Comparison of ENCODE assay signal across 13 cellular contexts in genomic region chr7:105261689-105262088, GRCh38.
DNase-seq lines count a peak whose midpoint lies in the region; ATAC-seq, FAIRE-seq and TF ChIP-seq lines count a peak whose summit lies in the region.
"Had no signal": no experiment of that assay in that cellular context is flagged by ENCODE, and none has a peak within 500 bp of the region (broad histone marks: within the 10 kb centered on the region; RNA-seq: fewer than 3 reads in every experiment).

No MANE protein-coding gene starts in this region.

- in situ Hi-C loops in GM12878 (cut with MboI), result no loop called here

- no peak overlapping the region for H3K4me2 ChIP-seq in GM12878 (ENCODE audit: control insufficient read depth, insufficient read depth)

- no peaks in the 10 kb centered on the region for H3K36me3 ChIP-seq in GM12878 (ENCODE audit: control insufficient read depth in 2 of 2, insufficient read depth in 2 of 2, low read length in 1 of 2)
- H3K36me3 ChIP-seq: left lung had no signal

- DNase-seq in NCI-H187 (lab: John Stamatoyannopoulos, UW) (peak; percentile 15 to 21), NCI-H187 treated with DMSO at 0.1 percent for 48 hours (lab: John Stamatoyannopoulos, UW) (no peak), NCI-H2029 treated with DMSO at 0.1 percent for 48 hours (lab: John Stamatoyannopoulos, UW) (peak; percentile 41), GM12878 (ENCODE audit: low read depth, low spot score) (no peak), substantia nigra (lab: John Stamatoyannopoulos, UW) (no peak), NCI-H1436 (lab: John Stamatoyannopoulos, UW) (no peak)
- DNase-seq in activated naive CD4-positive, alpha-beta T cell treated with anti-CD3 and anti-CD28 coated beads, Interleukin-2, amount 50 U/mL, for 72 hours (ENCODE audit: low spot score in 2 of 2), result no peak
- DNase-seq: ACHN; effector memory CD4-positive, alpha-beta T cell; left lung; NCI-H1092 had no signal

- H3K4me1 ChIP-seq in GM12878 (ENCODE audit: control insufficient read depth, insufficient read depth, low read length), result peaks cover 4% of the 10 kb centered on the region; the same call in 1 of the 2 replicates

- H3K36me3 Mint-ChIP-seq in nephron (ENCODE audit: low read depth), result peaks cover 14% of the 10 kb centered on the region
- H3K36me3 Mint-ChIP-seq in activated naive CD4-positive, alpha-beta T cell treated with anti-CD3 and anti-CD28 coated beads, Interleukin-2, amount 50 U/mL, for 72 hours, result peaks cover 8 to 15% of the 10 kb centered on the region in 2 donors

- SMC1A ChIA-PET in GM12878 (lab: Charles Lee; ENCODE audit: uncharacterized antibody, unreplicated experiment), result interaction anchor here (0.7 to 1.8 kb wide), 8 partner anchors 10 to 79 kb away, joined by 3 to 6 read pairs (median 4); no protein-coding TSS in a partner anchor

- no peak overlapping the region for H2AFZ ChIP-seq in GM12878 (ENCODE audit: control insufficient read depth, low read depth, low read length)

- peaks cover 5% of the 10 kb centered on the region for H3K9me3 Mint-ChIP-seq in nephron
- no peaks in the 10 kb centered on the region for H3K9me3 Mint-ChIP-seq in activated naive CD4-positive, alpha-beta T cell treated with anti-CD3 and anti-CD28 coated beads, Interleukin-2, amount 50 U/mL, for 72 hours

- no TSS peak for BruUV-seq in GM12878 (replicated peaks; lab: Mats Ljungman, UMichigan)

- RAD21 ChIA-PET in GM12878 (lab: Charles Lee; ENCODE audit: unreplicated experiment), result interaction anchor here (0.9 to 1.6 kb wide), 3 partner anchors 13 to 42 kb away, joined by 3 to 4 read pairs (median 3); no protein-coding TSS in a partner anchor

- H4K20me1 ChIP-seq in GM12878 (ENCODE audit: control insufficient read depth, insufficient read depth), result no peaks in the 10 kb centered on the region

- peaks cover 47% of the 10 kb centered on the region for H3K4me1 Mint-ChIP-seq in nephron

- H3K9me3 ChIP-seq in GM12878 (replicated peaks; ENCODE audit: control insufficient read depth, insufficient read depth, low read length), result no peaks in the 10 kb centered on the region

- FAIRE-seq in GM12878 (lab: Jason Lieb, UNC), result no peak

- WGBS in GM12878 (ENCODE audit: insufficient coverage, insufficient replicate concordance, low lambda C conversion rate, missing lambda C conversion rate), result 72% methylated on average over 2 of the region's 2 CpGs

- TF ChIP-seq RAD21 in GM12878 (IDR thresholded peaks at IDR 0.05; ENCODE audit: insufficient read depth, low read depth, low read length), result no peak

- H3K4me3 ChIP-seq in GM12878, result no peak overlapping the region
- H3K4me3 ChIP-seq: left lung, skin epidermis had no signal

- peak overlapping the region in 2 of 3 experiments; percentile 11 to 25 for H3K27ac Mint-ChIP-seq in nephron
- H3K27ac Mint-ChIP-seq in activated naive CD4-positive, alpha-beta T cell treated with anti-CD3 and anti-CD28 coated beads, Interleukin-2, amount 50 U/mL, for 72 hours, result no peak overlapping the region

- H3K27ac ChIP-seq in GM12878 (ENCODE audit: control insufficient read depth, insufficient read depth), result no peak overlapping the region
- no peak overlapping the region for H3K27ac ChIP-seq in substantia nigra (ENCODE audit: low read depth, low read length, poor library complexity, severe bottlenecking)
- H3K27ac ChIP-seq: left lung had no signal

- CTCF ChIA-PET in GM12878 (lab: Yijun Ruan, JAX), result interaction anchor here (1.0 kb wide), 1 partner anchor 10 kb away, joined by 3 read pairs; no protein-coding TSS in a partner anchor

- peak; percentile 17; the same call in 1 of the 3 replicates for ATAC-seq in GM12878
- ATAC-seq in activated naive CD4-positive, alpha-beta T cell treated with anti-CD3 and anti-CD28 coated beads, Interleukin-2, amount 50 U/mL, for 72 hours, result no peak
- ATAC-seq: left lung had no signal

- H3K79me2 ChIP-seq in GM12878 (ENCODE audit: control insufficient read depth, insufficient read depth, low read length), result peaks cover 4% of the 10 kb centered on the region

- no peak for TF ChIP-seq POLR2A in GM12878 (IDR thresholded peaks at IDR 0.05; ENCODE audit: low read depth, low read length)

- TF ChIP-seq CTCF in GM12878 (IDR thresholded peaks at IDR 0.05 in 2 of 3, conservative IDR thresholded peaks at IDR 0.05 in 1 of 3; ENCODE audit: control insufficient read depth in 2 of 3, extremely low read depth in 1 of 3, insufficient read depth in 1 of 3, low read depth in 3 of 3, low read length in 3 of 3), result no peak
- TF ChIP-seq CTCF in nephron (IDR thresholded peaks at IDR 0.05; ENCODE audit: unreplicated experiment in 3 of 3), result no peak

- no peaks in the 10 kb centered on the region for H3K27me3 ChIP-seq in GM12878 (replicated peaks in 1 of 2; ENCODE audit: control insufficient read depth in 2 of 2, insufficient read depth in 2 of 2, low read length in 1 of 2)
- H3K27me3 ChIP-seq: left lung had no signal

- H3K27me3 Mint-ChIP-seq in nephron (ENCODE audit: low read depth), result no peaks in the 10 kb centered on the region

- H3K9ac ChIP-seq in GM12878 (ENCODE audit: control insufficient read depth, insufficient read depth, low read length), result no peak overlapping the region

- intact Hi-C loops in GM12878 (cut with micrococcal nuclease; ENCODE audit: unreplicated experiment), result no loop called here

- POLR2A ChIA-PET in GM12878 (lab: Charles Lee), result interaction anchor here (0.7 to 1.4 kb wide), 4 partner anchors 12 to 53 kb away, joined by 3 to 4 read pairs (median 3); no protein-coding TSS in a partner anchor

- H3K4me3 Mint-ChIP-seq in nephron, result peak overlapping the region in 1 of 3 experiments; percentile 9

- TF ChIP-seq EP300 in GM12878 (IDR thresholded peaks at IDR 0.05; ENCODE audit: borderline replicate concordance in 1 of 2, control insufficient read depth in 1 of 2, low read depth in 2 of 2, low read length in 2 of 2), result no peak

TF ChIP-seq in GM12878, 131 proteins besides CTCF, POLR2A, EP300 and RAD21:
- TF ChIP-seq FOXK2 (IDR thresholded peaks at IDR 0.05) (no peak), MAX (IDR thresholded peaks at IDR 0.05; ENCODE audit: low read depth, low read length) (no peak), SIN3A (IDR thresholded peaks at IDR 0.05; ENCODE audit: low read depth, low read length) (no peak), NBN (IDR thresholded peaks at IDR 0.05) (no peak), MXI1 (IDR thresholded peaks at IDR 0.05; ENCODE audit: low read depth, low read length) (no peak), CHD2 (IDR thresholded peaks at IDR 0.05; ENCODE audit: borderline replicate concordance, low read depth, low read length) (no peak), PML (IDR thresholded peaks at IDR 0.05; ENCODE audit: low read length) (no peak), JUND (IDR thresholded peaks at IDR 0.05; ENCODE audit: low read depth, low read length) (no peak)

Comparison
In these comparisons a context has a peak if more than half of its experiments do, and no peak if none do; other contexts are left out.
1. DNase-seq: peak in NCI-H187 (2 of 2) and NCI-H2029 treated with DMSO at 0.1 percent for 48 hours (single experiment); none in NCI-H187 treated with DMSO at 0.1 percent for 48 hours (single experiment), GM12878 (single experiment), substantia nigra (0 of 49), NCI-H1436 (single experiment) and activated naive CD4-positive, alpha-beta T cell treated with anti-CD3 and anti-CD28 coated beads, Interleukin-2, amount 50 U/mL, for 72 hours (0 of 2).
2. H3K27ac Mint-ChIP-seq: peak in nephron (2 of 3); none in activated naive CD4-positive, alpha-beta T cell treated with anti-CD3 and anti-CD28 coated beads, Interleukin-2, amount 50 U/mL, for 72 hours (0 of 2).